8 cellular contexts compared by ENCODE assay signal in the genomic region with DNA sequence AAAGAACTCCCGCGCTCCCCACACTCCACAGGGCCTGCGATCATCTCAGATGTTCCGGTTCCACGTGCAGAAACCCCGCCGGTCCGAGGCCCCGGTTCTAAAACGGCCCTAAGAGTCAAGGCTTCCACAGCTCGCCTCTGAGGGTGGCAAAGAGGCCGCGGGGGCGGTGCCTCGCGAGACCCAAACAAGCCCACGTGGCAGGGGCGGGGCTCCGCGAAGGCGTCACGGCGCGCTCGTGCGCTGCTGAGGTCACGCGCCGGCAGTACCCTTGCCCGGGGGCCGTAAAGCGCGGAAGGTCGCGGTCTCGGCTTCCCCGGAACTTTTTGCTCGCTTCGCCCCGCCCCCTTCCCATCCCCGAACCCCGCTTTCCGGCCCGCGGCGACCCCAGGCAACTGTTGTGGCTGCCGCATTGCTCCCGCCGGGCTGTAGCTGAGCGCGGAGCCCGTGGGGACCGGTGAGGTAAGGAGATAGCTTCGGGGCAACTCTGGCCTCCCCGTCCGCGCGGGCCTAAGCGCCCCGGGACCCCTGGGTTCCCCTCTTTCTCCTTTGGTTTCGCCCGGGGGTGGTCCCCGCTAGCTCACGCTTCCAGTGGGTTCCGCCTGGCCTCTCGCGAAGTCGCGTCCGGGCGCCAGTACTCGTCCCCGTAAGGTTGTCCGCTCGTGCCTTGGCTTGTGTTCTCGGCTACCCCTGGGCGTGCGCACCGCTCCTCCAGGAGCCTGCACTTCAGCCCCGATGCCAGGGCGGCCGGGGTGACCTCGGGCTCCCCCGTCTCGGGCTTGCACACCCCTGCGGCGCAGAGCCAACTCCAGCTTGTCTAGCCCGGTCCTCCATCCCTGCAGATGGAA. TPM values are rescaled to one million over a fixed set of nuclear protein-coding genes. Genes with fewer than 3 reads are reported as not detected.
A peak's percentile ranks its signal among the peaks of the same experiment; 100 is the strongest.
DNase-seq lines count a peak whose midpoint lies in the region; ATAC-seq and TF ChIP-seq lines count a peak whose summit lies in the region.
"Not testable (repeated sequence)": the region's sequence is repeated elsewhere in the genome, so short reads cannot be mapped to it uniquely, and the experiment has no call there.

TSS of gene PDPR (plus strand) at position 351 of the 845 bp plus-strand sequence. CDS start 6,161 bp downstream, outside the sequence.

- not testable (repeated sequence) for TF ChIP-seq CTCF in C4-2B (conservative IDR thresholded peaks at IDR 0.05); left lung (IDR thresholded peaks at IDR 0.05)

- DNase-seq in NCI-H748 treated with DMSO at 0.1 percent for 48 hours (lab: John Stamatoyannopoulos, UW) (peak; percentile 1), dermis blood vessel endothelial cell (peak; percentile 96), left lung (peak; percentile 94 to 98)
- peak; percentile 82 to 87 for DNase-seq in activated CD4-positive, alpha-beta T cell treated with anti-CD3 and anti-CD28 coated beads, Interleukin-2, amount 50 U/mL, for 24 hours (ENCODE audit: low read depth in 1 of 2, low spot score in 1 of 2)
- peak; percentile 92 to 95 for DNase-seq in stimulated activated CD4-positive, alpha-beta T cell treated with anti-CD3 and anti-CD28 coated beads, Interleukin-2, amount 100 ng/mL, for 24 hours

- not testable (repeated sequence) for H3K36me3 ChIP-seq in left lung

- H3K4me3 ChIP-seq in left lung: peak within 1 kb of the TSS; percentile 51 to 70

- H3K9me3 ChIP-seq in left lung: not testable (repeated sequence)

- peaks cover 0 to 17% of the 10 kb centered on the region in 2 donors for H3K4me1 ChIP-seq in left lung

- ATAC-seq in GM19397 (IDR thresholded peaks at IDR 0.05; ENCODE audit: unreplicated experiment): peak; percentile 97
- ATAC-seq in HG03558 (IDR thresholded peaks at IDR 0.05; ENCODE audit: extremely low read depth, unreplicated experiment): peak; percentile 76
- ATAC-seq in left lung: peak; percentile 98

- peak within 1 kb of the TSS; percentile 46 for H3K27ac ChIP-seq in C4-2B
- peak within 1 kb of the TSS; percentile 76 to 81 for H3K27ac ChIP-seq in left lung

- not testable (repeated sequence) for H3K27me3 ChIP-seq in left lung

- intact Hi-C loops in left lung (cut with DNase I): not testable (repeated sequence)

RNA-seq across cellular contexts. Expression of gene PDPR, which starts in this region (rescaled TPM):
- total RNA-seq in dermis blood vessel endothelial cell: 53.1 and 61.6 TPM in 2 replicates
- 10 to 100 TPM; 16.5 to 26.0 TPM for total RNA-seq in left lung

Comparison
In these comparisons a context has a peak if more than half of its experiments do, and no peak if none do; other contexts are left out.
1. Peak in every context shown above with its lines: DNase-seq, ATAC-seq, H3K4me3 ChIP-seq and H3K27ac ChIP-seq.
2. DNase-seq: peak in every context shown above with its lines; median percentile 96 in dermis blood vessel endothelial cell; 96 in left lung; 94 in stimulated activated CD4-positive, alpha-beta T cell treated with anti-CD3 and anti-CD28 coated beads, Interleukin-2, amount 100 ng/mL, for 24 hours; 84 in activated CD4-positive, alpha-beta T cell treated with anti-CD3 and anti-CD28 coated beads, Interleukin-2, amount 50 U/mL, for 24 hours; 1 in NCI-H748 treated with DMSO at 0.1 percent for 48 hours.